Comparison of ENCODE assay signal across 11 cellular contexts in the genomic region with DNA sequence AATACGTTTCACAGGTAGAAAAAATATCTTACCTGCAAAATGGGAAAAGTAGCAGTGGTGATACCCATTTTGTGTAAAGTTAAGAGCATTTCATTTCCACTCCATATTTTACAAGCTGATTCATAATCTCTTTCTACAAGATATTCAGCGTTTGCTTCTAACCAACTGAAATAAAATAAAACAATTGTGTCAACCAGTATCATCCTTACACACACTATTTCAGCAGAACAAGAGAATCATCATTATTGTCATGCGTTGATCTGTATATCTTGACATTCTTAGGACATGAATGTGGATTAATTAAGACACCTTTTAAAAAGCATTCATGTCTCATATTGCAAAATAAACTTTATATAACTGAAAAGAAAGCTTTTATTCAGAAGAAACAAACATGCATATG.
"Had no signal": no experiment of that assay in that cellular context is flagged by ENCODE, and none has a peak within 500 bp of the region (broad histone marks: within the 10 kb centered on the region; RNA-seq: fewer than 3 reads in every experiment).

No MANE protein-coding gene starts in this region.

- H2AFZ ChIP-seq: GM23248 had no signal

- H3K27ac ChIP-seq: GM23248, HL-60, KMS-11 had no signal

- H3K9me3 ChIP-seq: HAP-1 had no signal

- FAIRE-seq: HTR-8/SVneo had no signal

- DNase-seq: GM23248, GOT3, H7, HFFc6, IMR-90, KBM-7 had no signal

- H3K4me3 ChIP-seq: GM23248, HAP-1 had no signal

- H3K9ac ChIP-seq: GM23248, KMS-11 had no signal

- H3K4me2 ChIP-seq: KMS-11 had no signal

- ATAC-seq: HCT116 had no signal
